In the genomic region with DNA sequence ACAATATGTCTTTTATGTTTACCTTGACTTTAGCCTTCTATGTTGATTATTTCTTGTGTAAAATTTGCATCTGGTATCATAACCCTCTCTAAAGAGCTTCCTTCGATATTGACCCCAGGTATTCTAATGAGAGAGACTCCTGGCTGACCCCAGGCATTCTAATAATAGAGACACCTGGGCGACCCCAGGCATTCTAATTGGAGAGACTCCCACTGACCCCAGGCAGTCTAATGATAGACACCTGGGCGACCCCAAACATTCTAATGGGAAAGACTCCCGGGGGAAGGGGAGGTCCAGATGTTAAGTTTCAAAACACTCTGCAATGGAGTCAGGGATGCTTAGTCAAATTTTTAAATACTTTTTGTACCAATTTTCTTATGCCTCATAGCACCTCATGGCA, we compare ENCODE assay signal across 29 cellular contexts.
"Had no signal": no experiment of that assay in that cellular context is flagged by ENCODE, and none has a peak within 500 bp of the region (broad histone marks: within the 10 kb centered on the region; RNA-seq: fewer than 3 reads in every experiment).

No MANE protein-coding gene starts in this region.

- FAIRE-seq: urothelium cell line had no signal

- ATAC-seq: stimulated activated effector memory CD8-positive, alpha-beta T cell treated with anti-CD3 and anti-CD28 coated beads, Interleukin-12 subunit alpha, Interleukin-12 subunit beta, amount 100 ng/mL, for 72 hours; stimulated activated memory B cell treated with anti-CD40 and anti-IgM and Interleukin-4, amounts not matched to agents 10 μg/mL and 1 μg/mL and 100 μg/mL, for 72 hours; stimulated activated naive B cell treated with anti-CD40 and anti-IgM and Interleukin-4, amounts not matched to agents 10 μg/mL and 1 μg/mL and 100 μg/mL, for 72 hours; stimulated activated naive CD8-positive, alpha-beta T cell treated with anti-CD3 and anti-CD28 coated beads, Interleukin-15, amount 100 ng/mL, for 72 hours; stimulated activated naive CD8-positive, alpha-beta T cell treated with anti-CD3 and anti-CD28 coated beads, Interleukin-15, Interleukin-2, amounts not matched to agents 100 U/mL and 50 U/mL, for 24 hours; upper lobe of right lung had no signal

- H3K4me1 Mint-ChIP-seq: stimulated activated effector memory CD8-positive, alpha-beta T cell treated with anti-CD3 and anti-CD28 coated beads, Interleukin-12 subunit alpha, Interleukin-12 subunit beta, amount 100 ng/mL, for 72 hours; stimulated activated memory B cell treated with anti-CD40 and anti-IgM and Interleukin-4, amounts not matched to agents 10 μg/mL and 1 μg/mL and 100 μg/mL, for 72 hours; stimulated activated naive B cell treated with anti-CD40 and anti-IgM and Interleukin-4, amounts not matched to agents 10 μg/mL and 1 μg/mL and 100 μg/mL, for 72 hours; stimulated activated naive CD8-positive, alpha-beta T cell treated with anti-CD3 and anti-CD28 coated beads, Interleukin-15, amount 100 ng/mL, for 72 hours had no signal

- H3K27ac Mint-ChIP-seq: stimulated activated effector memory CD8-positive, alpha-beta T cell treated with anti-CD3 and anti-CD28 coated beads, Interleukin-12 subunit alpha, Interleukin-12 subunit beta, amount 100 ng/mL, for 72 hours; stimulated activated memory B cell treated with anti-CD40 and anti-IgM and Interleukin-4, amounts not matched to agents 10 μg/mL and 1 μg/mL and 100 μg/mL, for 72 hours; stimulated activated naive B cell treated with anti-CD40 and anti-IgM and Interleukin-4, amounts not matched to agents 10 μg/mL and 1 μg/mL and 100 μg/mL, for 72 hours; stimulated activated naive CD8-positive, alpha-beta T cell treated with anti-CD3 and anti-CD28 coated beads, Interleukin-15, amount 100 ng/mL, for 72 hours; stimulated activated naive CD8-positive, alpha-beta T cell treated with anti-CD3 and anti-CD28 coated beads, Interleukin-15, Interleukin-2, amounts not matched to agents 100 ng/mL and 50 ng/mL, for 24 hours; type B pancreatic cell had no signal

- H3K4me3 ChIP-seq: stomach, suprapubic skin, testis, thoracic aorta, thyroid gland, tibial artery, tibial nerve, transverse colon, upper lobe of left lung, upper lobe of right lung, uterus, vagina had no signal

- H3K9me3 Mint-ChIP-seq: stimulated activated naive CD8-positive, alpha-beta T cell treated with anti-CD3 and anti-CD28 coated beads, Interleukin-15, amount 100 ng/mL, for 72 hours; type B pancreatic cell had no signal

- DNase-seq: stimulated activated CD4-positive, alpha-beta T cell treated with anti-CD3 and anti-CD28 coated beads, Interleukin-2, amount 100 ng/mL, for 48 hours; stimulated activated CD4-positive, alpha-beta T cell treated with anti-CD3 and anti-CD28 coated beads, Interleukin-4, amount 100 ng/mL, for 1 hour; stimulated activated CD4-positive, alpha-beta T cell treated with anti-CD3 and anti-CD28 coated beads, Interleukin-4, amount 100 ng/mL, for 24 hours; stimulated activated CD4-positive, alpha-beta T cell treated with anti-CD3 and anti-CD28 coated beads, Interleukin-4, amount 100 ng/mL, for 4 hours; stimulated activated CD8-positive, alpha-beta memory T cell treated with anti-CD3 and anti-CD28 coated beads, Interleukin-4, amount 100 ng/mL, for 48 hours; stimulated activated naive B cell treated with anti-CD40 and anti-IgM and Interleukin-4, amounts not matched to agents 10 μg/mL and 1 μg/mL and 100 μg/mL, for 72 hours; stimulated activated naive CD4-positive, alpha-beta T cell; stimulated activated naive CD4-positive, alpha-beta T cell treated with Interleukin-2 at 50 U/mL for 16 hours; stimulated activated naive CD8-positive, alpha-beta T cell treated with anti-CD3 and anti-CD28 coated beads, Interleukin-15, amount 100 ng/mL, for 72 hours; stimulated activated naive CD8-positive, alpha-beta T cell treated with anti-CD3 and anti-CD28 coated beads, Interleukin-15, Interleukin-2, amounts not matched to agents 100 U/mL and 50 U/mL, for 24 hours; stomach; substantia nigra; testis; thyroid gland; tibial artery; transverse colon; trophoblast cell; upper lobe of left lung; upper lobe of right lung; uterus had no signal

- H3K36me3 ChIP-seq: stomach, suprapubic skin, thoracic aorta, thyroid gland, tibial artery, tibial nerve, transverse colon, upper lobe of left lung, upper lobe of right lung, uterus, vagina had no signal

- H3K27ac ChIP-seq: stomach, suprapubic skin, testis, thoracic aorta, thyroid gland, tibial artery, transverse colon, upper lobe of left lung, upper lobe of right lung, uterus, vagina had no signal

- H3K4me3 Mint-ChIP-seq: stimulated activated effector memory CD8-positive, alpha-beta T cell treated with anti-CD3 and anti-CD28 coated beads, Interleukin-12 subunit alpha, Interleukin-12 subunit beta, amount 100 ng/mL, for 72 hours; stimulated activated memory B cell treated with anti-CD40 and anti-IgM and Interleukin-4, amounts not matched to agents 10 μg/mL and 1 μg/mL and 100 μg/mL, for 72 hours; stimulated activated naive B cell treated with anti-CD40 and anti-IgM and Interleukin-4, amounts not matched to agents 10 μg/mL and 1 μg/mL and 100 μg/mL, for 72 hours; stimulated activated naive CD8-positive, alpha-beta T cell treated with anti-CD3 and anti-CD28 coated beads, Interleukin-15, amount 100 ng/mL, for 72 hours; stimulated activated naive CD8-positive, alpha-beta T cell treated with anti-CD3 and anti-CD28 coated beads, Interleukin-15, Interleukin-2, amounts not matched to agents 100 ng/mL and 50 ng/mL, for 24 hours; type B pancreatic cell had no signal

- H3K4me1 ChIP-seq: testis, thyroid gland, tibial artery, upper lobe of left lung, upper lobe of right lung, uterus, vagina had no signal

- H3K9me3 ChIP-seq: suprapubic skin, testis, thoracic aorta, thyroid gland, tibial artery, tibial nerve, transverse colon, upper lobe of left lung, upper lobe of right lung, uterus, vagina had no signal

- H3K27me3 Mint-ChIP-seq: stimulated activated memory B cell treated with anti-CD40 and anti-IgM and Interleukin-4, amounts not matched to agents 10 μg/mL and 1 μg/mL and 100 μg/mL, for 72 hours; stimulated activated naive B cell treated with anti-CD40 and anti-IgM and Interleukin-4, amounts not matched to agents 10 μg/mL and 1 μg/mL and 100 μg/mL, for 72 hours; stimulated activated naive CD8-positive, alpha-beta T cell treated with anti-CD3 and anti-CD28 coated beads, Interleukin-15, amount 100 ng/mL, for 72 hours; stimulated activated naive CD8-positive, alpha-beta T cell treated with anti-CD3 and anti-CD28 coated beads, Interleukin-15, Interleukin-2, amounts not matched to agents 100 ng/mL and 50 ng/mL, for 24 hours; type B pancreatic cell had no signal

- H3K27me3 ChIP-seq: stomach, suprapubic skin, testis, thyroid gland, tibial artery, tibial nerve, transverse colon, upper lobe of left lung, upper lobe of right lung, uterus, vagina had no signal

- H3K36me3 Mint-ChIP-seq: stimulated activated effector memory CD8-positive, alpha-beta T cell treated with anti-CD3 and anti-CD28 coated beads, Interleukin-12 subunit alpha, Interleukin-12 subunit beta, amount 100 ng/mL, for 72 hours; stimulated activated memory B cell treated with anti-CD40 and anti-IgM and Interleukin-4, amounts not matched to agents 10 μg/mL and 1 μg/mL and 100 μg/mL, for 72 hours; stimulated activated naive B cell treated with anti-CD40 and anti-IgM and Interleukin-4, amounts not matched to agents 10 μg/mL and 1 μg/mL and 100 μg/mL, for 72 hours; type B pancreatic cell had no signal
